ENCODE assay signal across 1 cellular context in the genomic region with DNA sequence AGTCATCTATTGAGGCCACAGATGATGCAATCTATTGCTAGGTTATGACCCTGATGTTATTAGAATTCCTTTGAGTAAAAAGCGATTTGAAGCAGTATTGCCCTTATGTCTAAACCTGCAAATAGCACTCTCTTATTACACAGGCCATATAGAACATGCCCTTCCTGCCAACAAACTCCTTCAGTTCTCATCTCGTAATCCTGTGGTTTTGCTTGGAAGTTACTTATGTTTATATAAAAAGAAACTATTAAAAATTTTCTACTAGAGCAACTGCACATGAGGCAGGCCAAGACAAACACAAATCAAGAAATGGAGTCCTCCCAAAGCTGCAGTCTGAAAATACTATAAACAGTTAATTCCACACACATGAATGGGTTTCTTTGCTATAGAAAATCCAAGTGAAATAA.
TF ChIP-seq lines count a peak whose summit lies in the region.

No MANE protein-coding gene starts in this region.

TF ChIP-seq in WTC11, 78 proteins besides CTCF, POLR2A, EP300 and RAD21 (continued from another document):
- TF ChIP-seq, protein P1, sequence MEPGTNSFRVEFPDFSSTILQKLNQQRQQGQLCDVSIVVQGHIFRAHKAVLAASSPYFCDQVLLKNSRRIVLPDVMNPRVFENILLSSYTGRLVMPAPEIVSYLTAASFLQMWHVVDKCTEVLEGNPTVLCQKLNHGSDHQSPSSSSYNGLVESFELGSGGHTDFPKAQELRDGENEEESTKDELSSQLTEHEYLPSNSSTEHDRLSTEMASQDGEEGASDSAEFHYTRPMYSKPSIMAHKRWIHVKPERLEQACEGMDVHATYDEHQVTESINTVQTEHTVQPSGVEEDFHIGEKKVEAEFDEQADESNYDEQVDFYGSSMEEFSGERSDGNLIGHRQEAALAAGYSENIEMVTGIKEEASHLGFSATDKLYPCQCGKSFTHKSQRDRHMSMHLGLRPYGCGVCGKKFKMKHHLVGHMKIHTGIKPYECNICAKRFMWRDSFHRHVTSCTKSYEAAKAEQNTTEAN (CRISPR knock-in tag; IDR thresholded peaks at IDR 0.05), result no peak
- TF ChIP-seq, protein P2, sequence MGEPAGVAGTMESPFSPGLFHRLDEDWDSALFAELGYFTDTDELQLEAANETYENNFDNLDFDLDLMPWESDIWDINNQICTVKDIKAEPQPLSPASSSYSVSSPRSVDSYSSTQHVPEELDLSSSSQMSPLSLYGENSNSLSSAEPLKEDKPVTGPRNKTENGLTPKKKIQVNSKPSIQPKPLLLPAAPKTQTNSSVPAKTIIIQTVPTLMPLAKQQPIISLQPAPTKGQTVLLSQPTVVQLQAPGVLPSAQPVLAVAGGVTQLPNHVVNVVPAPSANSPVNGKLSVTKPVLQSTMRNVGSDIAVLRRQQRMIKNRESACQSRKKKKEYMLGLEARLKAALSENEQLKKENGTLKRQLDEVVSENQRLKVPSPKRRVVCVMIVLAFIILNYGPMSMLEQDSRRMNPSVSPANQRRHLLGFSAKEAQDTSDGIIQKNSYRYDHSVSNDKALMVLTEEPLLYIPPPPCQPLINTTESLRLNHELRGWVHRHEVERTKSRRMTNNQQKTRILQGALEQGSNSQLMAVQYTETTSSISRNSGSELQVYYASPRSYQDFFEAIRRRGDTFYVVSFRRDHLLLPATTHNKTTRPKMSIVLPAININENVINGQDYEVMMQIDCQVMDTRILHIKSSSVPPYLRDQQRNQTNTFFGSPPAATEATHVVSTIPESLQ (CRISPR knock-in tag; IDR thresholded peaks at IDR 0.05), result no peak
- no peak for TF ChIP-seq SMAD4 (CRISPR knock-in tag; IDR thresholded peaks at IDR 0.05)
- TF ChIP-seq, protein P3, sequence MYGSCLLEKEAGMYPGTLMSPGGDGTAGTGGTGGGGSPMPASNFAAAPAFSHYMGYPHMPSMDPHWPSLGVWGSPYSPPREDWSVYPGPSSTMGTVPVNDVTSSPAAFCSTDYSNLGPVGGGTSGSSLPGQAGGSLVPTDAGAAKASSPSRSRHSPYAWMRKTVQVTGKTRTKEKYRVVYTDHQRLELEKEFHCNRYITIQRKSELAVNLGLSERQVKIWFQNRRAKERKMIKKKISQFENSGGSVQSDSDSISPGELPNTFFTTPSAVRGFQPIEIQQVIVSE (CRISPR knock-in tag; IDR thresholded peaks at IDR 0.05; ENCODE audit: borderline replicate concordance), result no peak
- TF ChIP-seq, protein P4, sequence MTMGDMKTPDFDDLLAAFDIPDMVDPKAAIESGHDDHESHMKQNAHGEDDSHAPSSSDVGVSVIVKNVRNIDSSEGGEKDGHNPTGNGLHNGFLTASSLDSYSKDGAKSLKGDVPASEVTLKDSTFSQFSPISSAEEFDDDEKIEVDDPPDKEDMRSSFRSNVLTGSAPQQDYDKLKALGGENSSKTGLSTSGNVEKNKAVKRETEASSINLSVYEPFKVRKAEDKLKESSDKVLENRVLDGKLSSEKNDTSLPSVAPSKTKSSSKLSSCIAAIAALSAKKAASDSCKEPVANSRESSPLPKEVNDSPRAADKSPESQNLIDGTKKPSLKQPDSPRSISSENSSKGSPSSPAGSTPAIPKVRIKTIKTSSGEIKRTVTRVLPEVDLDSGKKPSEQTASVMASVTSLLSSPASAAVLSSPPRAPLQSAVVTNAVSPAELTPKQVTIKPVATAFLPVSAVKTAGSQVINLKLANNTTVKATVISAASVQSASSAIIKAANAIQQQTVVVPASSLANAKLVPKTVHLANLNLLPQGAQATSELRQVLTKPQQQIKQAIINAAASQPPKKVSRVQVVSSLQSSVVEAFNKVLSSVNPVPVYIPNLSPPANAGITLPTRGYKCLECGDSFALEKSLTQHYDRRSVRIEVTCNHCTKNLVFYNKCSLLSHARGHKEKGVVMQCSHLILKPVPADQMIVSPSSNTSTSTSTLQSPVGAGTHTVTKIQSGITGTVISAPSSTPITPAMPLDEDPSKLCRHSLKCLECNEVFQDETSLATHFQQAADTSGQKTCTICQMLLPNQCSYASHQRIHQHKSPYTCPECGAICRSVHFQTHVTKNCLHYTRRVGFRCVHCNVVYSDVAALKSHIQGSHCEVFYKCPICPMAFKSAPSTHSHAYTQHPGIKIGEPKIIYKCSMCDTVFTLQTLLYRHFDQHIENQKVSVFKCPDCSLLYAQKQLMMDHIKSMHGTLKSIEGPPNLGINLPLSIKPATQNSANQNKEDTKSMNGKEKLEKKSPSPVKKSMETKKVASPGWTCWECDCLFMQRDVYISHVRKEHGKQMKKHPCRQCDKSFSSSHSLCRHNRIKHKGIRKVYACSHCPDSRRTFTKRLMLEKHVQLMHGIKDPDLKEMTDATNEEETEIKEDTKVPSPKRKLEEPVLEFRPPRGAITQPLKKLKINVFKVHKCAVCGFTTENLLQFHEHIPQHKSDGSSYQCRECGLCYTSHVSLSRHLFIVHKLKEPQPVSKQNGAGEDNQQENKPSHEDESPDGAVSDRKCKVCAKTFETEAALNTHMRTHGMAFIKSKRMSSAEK (CRISPR knock-in tag; IDR thresholded peaks at IDR 0.05; ENCODE audit: borderline replicate concordance), result no peak
- TF ChIP-seq PRRX2 (CRISPR knock-in tag; IDR thresholded peaks at IDR 0.05), result no peak
- TF ChIP-seq TEAD1 (CRISPR knock-in tag; IDR thresholded peaks at IDR 0.05), result no peak
- TF ChIP-seq, protein P5, sequence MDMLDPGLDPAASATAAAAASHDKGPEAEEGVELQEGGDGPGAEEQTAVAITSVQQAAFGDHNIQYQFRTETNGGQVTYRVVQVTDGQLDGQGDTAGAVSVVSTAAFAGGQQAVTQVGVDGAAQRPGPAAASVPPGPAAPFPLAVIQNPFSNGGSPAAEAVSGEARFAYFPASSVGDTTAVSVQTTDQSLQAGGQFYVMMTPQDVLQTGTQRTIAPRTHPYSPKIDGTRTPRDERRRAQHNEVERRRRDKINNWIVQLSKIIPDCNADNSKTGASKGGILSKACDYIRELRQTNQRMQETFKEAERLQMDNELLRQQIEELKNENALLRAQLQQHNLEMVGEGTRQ (CRISPR knock-in tag; IDR thresholded peaks at IDR 0.05), result no peak
- TF ChIP-seq GTF2I (CRISPR knock-in tag; conservative IDR thresholded peaks at IDR 0.05), result no peak
- TF ChIP-seq ZNF219 (CRISPR knock-in tag; IDR thresholded peaks at IDR 0.05; ENCODE audit: borderline replicate concordance), result no peak
- TF ChIP-seq RORB (CRISPR knock-in tag; IDR thresholded peaks at IDR 0.05), result no peak
- TF ChIP-seq ZNF138 (CRISPR knock-in tag; conservative IDR thresholded peaks at IDR 0.05), result no peak
